ENCODE assay signal across 1 cellular context in the genomic region with DNA sequence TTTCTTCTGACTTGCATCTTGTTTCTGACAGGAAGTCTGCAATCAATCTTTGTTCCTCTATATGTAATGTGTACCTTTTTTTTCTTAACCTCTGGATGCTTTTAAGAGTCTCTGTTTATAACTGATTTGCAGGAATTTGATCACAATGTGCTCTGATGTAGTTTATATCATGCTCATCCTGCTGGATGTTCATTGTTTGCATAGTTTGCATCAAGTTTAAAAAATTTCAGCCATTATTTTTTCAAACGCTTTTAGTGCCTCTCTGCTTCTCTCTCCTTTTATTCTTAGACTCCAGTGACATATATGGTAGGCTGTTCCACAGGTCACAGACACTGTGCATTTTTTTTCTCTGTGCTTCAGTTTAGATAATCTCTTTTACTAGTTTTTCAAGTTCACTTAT.
TF ChIP-seq lines count a peak whose summit lies in the region.

No MANE protein-coding gene starts in this region.

TF ChIP-seq in SK-N-SH, 30 proteins besides CTCF, POLR2A, EP300 and RAD21 (continued from another document):
- TF ChIP-seq, protein P1, sequence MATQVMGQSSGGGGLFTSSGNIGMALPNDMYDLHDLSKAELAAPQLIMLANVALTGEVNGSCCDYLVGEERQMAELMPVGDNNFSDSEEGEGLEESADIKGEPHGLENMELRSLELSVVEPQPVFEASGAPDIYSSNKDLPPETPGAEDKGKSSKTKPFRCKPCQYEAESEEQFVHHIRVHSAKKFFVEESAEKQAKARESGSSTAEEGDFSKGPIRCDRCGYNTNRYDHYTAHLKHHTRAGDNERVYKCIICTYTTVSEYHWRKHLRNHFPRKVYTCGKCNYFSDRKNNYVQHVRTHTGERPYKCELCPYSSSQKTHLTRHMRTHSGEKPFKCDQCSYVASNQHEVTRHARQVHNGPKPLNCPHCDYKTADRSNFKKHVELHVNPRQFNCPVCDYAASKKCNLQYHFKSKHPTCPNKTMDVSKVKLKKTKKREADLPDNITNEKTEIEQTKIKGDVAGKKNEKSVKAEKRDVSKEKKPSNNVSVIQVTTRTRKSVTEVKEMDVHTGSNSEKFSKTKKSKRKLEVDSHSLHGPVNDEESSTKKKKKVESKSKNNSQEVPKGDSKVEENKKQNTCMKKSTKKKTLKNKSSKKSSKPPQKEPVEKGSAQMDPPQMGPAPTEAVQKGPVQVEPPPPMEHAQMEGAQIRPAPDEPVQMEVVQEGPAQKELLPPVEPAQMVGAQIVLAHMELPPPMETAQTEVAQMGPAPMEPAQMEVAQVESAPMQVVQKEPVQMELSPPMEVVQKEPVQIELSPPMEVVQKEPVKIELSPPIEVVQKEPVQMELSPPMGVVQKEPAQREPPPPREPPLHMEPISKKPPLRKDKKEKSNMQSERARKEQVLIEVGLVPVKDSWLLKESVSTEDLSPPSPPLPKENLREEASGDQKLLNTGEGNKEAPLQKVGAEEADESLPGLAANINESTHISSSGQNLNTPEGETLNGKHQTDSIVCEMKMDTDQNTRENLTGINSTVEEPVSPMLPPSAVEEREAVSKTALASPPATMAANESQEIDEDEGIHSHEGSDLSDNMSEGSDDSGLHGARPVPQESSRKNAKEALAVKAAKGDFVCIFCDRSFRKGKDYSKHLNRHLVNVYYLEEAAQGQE (IDR thresholded peaks at IDR 0.05; ENCODE audit: low read depth, low read length): no peak
- no peak for TF ChIP-seq SIN3A (IDR thresholded peaks at IDR 0.05; ENCODE audit: borderline replicate concordance, low read depth, low read length)
- no peak for TF ChIP-seq TCF12 (IDR thresholded peaks at IDR 0.05)
- no peak for TF ChIP-seq NRF1 (IDR thresholded peaks at IDR 0.05; ENCODE audit: low read depth, low read length)
- TF ChIP-seq, protein P2, sequence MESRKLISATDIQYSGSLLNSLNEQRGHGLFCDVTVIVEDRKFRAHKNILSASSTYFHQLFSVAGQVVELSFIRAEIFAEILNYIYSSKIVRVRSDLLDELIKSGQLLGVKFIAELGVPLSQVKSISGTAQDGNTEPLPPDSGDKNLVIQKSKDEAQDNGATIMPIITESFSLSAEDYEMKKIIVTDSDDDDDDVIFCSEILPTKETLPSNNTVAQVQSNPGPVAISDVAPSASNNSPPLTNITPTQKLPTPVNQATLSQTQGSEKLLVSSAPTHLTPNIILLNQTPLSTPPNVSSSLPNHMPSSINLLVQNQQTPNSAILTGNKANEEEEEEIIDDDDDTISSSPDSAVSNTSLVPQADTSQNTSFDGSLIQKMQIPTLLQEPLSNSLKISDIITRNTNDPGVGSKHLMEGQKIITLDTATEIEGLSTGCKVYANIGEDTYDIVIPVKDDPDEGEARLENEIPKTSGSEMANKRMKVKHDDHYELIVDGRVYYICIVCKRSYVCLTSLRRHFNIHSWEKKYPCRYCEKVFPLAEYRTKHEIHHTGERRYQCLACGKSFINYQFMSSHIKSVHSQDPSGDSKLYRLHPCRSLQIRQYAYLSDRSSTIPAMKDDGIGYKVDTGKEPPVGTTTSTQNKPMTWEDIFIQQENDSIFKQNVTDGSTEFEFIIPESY (IDR thresholded peaks at IDR 0.05; ENCODE audit: borderline replicate concordance, low read depth): no peak
- no peak for TF ChIP-seq FOXM1 (IDR thresholded peaks at IDR 0.05; ENCODE audit: low read depth)
- no peak for TF ChIP-seq FOXJ3 (CRISPR knock-in tag; IDR thresholded peaks at IDR 0.05)
- no peak for TF ChIP-seq GATA2 (CRISPR knock-in tag; IDR thresholded peaks at IDR 0.05)
- TF ChIP-seq ELF1 (IDR thresholded peaks at IDR 0.05): no peak
